11 cellular contexts compared by ENCODE assay signal in the genomic region with DNA sequence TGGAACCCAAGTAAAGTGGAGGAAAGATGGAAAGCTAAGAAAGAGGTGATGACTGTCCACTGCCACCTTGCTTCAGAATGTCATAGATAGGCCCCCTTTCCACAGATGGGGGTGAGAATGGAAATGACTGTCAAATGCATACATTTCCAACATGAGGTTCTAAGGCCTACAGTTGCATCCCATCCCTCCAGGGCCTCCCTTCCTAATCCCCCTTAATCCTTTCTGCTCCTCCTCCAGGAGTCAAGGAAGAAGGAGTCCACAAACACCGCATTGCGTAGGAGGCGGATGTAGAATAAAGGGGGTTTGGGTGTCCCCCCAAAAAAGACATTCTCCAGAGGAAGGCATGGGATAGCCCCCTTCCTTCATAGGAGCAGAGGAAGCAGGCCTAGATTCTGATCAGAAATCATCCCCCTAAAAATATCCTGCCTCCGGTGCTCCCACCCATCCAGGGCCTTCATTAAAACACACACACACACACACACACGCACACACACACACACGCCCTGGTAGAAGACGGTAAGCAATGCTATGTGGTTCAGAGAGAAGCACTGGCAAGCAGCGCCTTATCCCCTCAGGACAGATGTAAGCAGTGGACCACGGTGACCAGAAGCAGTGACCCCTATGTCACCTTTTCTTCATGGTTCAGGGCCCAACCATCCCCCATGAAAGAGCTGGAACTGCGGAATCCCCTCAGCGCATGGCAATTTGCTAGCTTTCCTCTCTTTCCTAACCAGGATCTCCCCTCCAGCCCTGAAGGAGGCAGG. TPM values are rescaled to one million over a fixed set of nuclear protein-coding genes. Genes with fewer than 3 reads are reported as not detected.
DNase-seq lines count a peak whose midpoint lies in the region; ATAC-seq and TF ChIP-seq lines count a peak whose summit lies in the region.
"Had no signal": no experiment of that assay in that cellular context is flagged by ENCODE, and none has a peak within 500 bp of the region (broad histone marks: within the 10 kb centered on the region; RNA-seq: fewer than 3 reads in every experiment).

No MANE protein-coding gene starts in this region.

- TF ChIP-seq CTCF in GM12865 (IDR thresholded peaks at IDR 0.05; ENCODE audit: insufficient read depth, low read depth, low read length, missing control alignments) (no peak), progenitor cell of endocrine pancreas (IDR thresholded peaks at IDR 0.05; ENCODE audit: unreplicated experiment) (no peak)

- no peaks in the 10 kb centered on the region for H3K27me3 ChIP-seq in ectodermal cell (ENCODE audit: control insufficient read depth, insufficient read depth, low read length, poor library complexity, severe bottlenecking)

- H3K4me3 ChIP-seq in GM12865 (ENCODE audit: low read depth, low read length) = no peak overlapping the region
- H3K4me3 ChIP-seq in ectodermal cell (ENCODE audit: insufficient read depth, low read depth, low read length) = peak overlapping the region; percentile 59

- peaks cover 17% of the 10 kb centered on the region for H3K4me1 Mint-ChIP-seq in progenitor cell of endocrine pancreas (ENCODE audit: low read depth)

- peaks cover 3% of the 10 kb centered on the region for H3K36me3 Mint-ChIP-seq in progenitor cell of endocrine pancreas (ENCODE audit: insufficient read depth)

- H3K9me3 ChIP-seq in ectodermal cell (ENCODE audit: control insufficient read depth, low read length) = no peaks in the 10 kb centered on the region

- H3K27me3 Mint-ChIP-seq in progenitor cell of endocrine pancreas = peaks cover 9% of the 10 kb centered on the region

- peak overlapping the region; percentile 82 for H3K4me3 Mint-ChIP-seq in progenitor cell of endocrine pancreas (ENCODE audit: low read depth)

- peak overlapping the region; percentile 74 for H3K27ac ChIP-seq in ectodermal cell (ENCODE audit: insufficient read depth, low read depth, low read length, poor library complexity, severe bottlenecking)
- H3K27ac ChIP-seq: KMS-11 had no signal

- peaks cover 7% of the 10 kb centered on the region for H3K36me3 ChIP-seq in ectodermal cell (ENCODE audit: control insufficient read depth, insufficient read depth, low read length)

- WGBS in ectodermal cell, 2 experiments = 68 to 76% methylated on average over 9 to 11 of the region's 11 CpGs

- ATAC-seq in HG03342 (IDR thresholded peaks at IDR 0.05; ENCODE audit: unreplicated experiment) = no peak

- peaks cover 20% of the 10 kb centered on the region for H3K4me1 ChIP-seq in ectodermal cell (ENCODE audit: control insufficient read depth, insufficient read depth, low read length)

- no peak overlapping the region for H3K27ac Mint-ChIP-seq in progenitor cell of endocrine pancreas

- DNase-seq in GM12865 (ENCODE audit: low read depth) = peak; percentile 29
- DNase-seq in RPMI7951 (ENCODE audit: low read depth) = peak; percentile 15
- DNase-seq in progenitor cell of endocrine pancreas (ENCODE audit: low spot score, unreplicated experiment) = no peak
- no peak for DNase-seq in NCI-H1436 (lab: John Stamatoyannopoulos, UW)
- no peak for DNase-seq in NOMO-1 treated with dmso at 0.1 percent for 144 hours (lab: John Stamatoyannopoulos, UW; ENCODE audit: unreplicated experiment)
- DNase-seq: activated gamma-delta T cell treated with Interleukin-2 at 50 U/mL for 16 hours, kidney glomerular epithelial cell, NCI-H524 treated with DMSO at 0.1 percent for 48 hours had no signal

- no peaks in the 10 kb centered on the region for H3K9me3 Mint-ChIP-seq in progenitor cell of endocrine pancreas (ENCODE audit: low read depth)

RNA-seq across cellular contexts. Expression of a gene that starts 2.0 kb away (rescaled TPM):
- 11.4 and 12.7 TPM in 2 replicates for total RNA-seq in RPMI7951 (2014; rRNA removed; shearing (Covaris generic))
- polyA plus RNA-seq in ectodermal cell (2013, experiment 1 of 4) = 60.4 TPM
- polyA plus RNA-seq in ectodermal cell (2013, experiment 2 of 4) = 68.0 TPM
- 43.5 TPM for polyA plus RNA-seq in ectodermal cell (2013, experiment 3 of 4)
- polyA plus RNA-seq in ectodermal cell (2013, experiment 4 of 4) = 49.3 TPM
- total RNA-seq in progenitor cell of endocrine pancreas = 16.9 and 21.8 TPM in 2 replicates

RNA-seq across cellular contexts. Expression of a gene that starts 12.0 kb away (rescaled TPM):
- total RNA-seq in RPMI7951 (2014; rRNA removed; shearing (Covaris generic)) = 22.0 and 33.2 TPM in 2 replicates
- 87.3 TPM for polyA plus RNA-seq in ectodermal cell (2013, experiment 1 of 4)
- polyA plus RNA-seq in ectodermal cell (2013, experiment 2 of 4) = 91.5 TPM
- polyA plus RNA-seq in ectodermal cell (2013, experiment 3 of 4) = 68.7 TPM
- polyA plus RNA-seq in ectodermal cell (2013, experiment 4 of 4) = 71.4 TPM
- total RNA-seq in progenitor cell of endocrine pancreas = 67.5 and 72.8 TPM in 2 replicates

RNA-seq across cellular contexts. Expression of a gene that starts 16.2 kb away (rescaled TPM):
- total RNA-seq in RPMI7951 (2014; rRNA removed; shearing (Covaris generic)) = 16.7 and 25.0 TPM in 2 replicates
- polyA plus RNA-seq in ectodermal cell (2013, experiment 1 of 4) = 8.5 TPM
- 6.8 TPM for polyA plus RNA-seq in ectodermal cell (2013, experiment 2 of 4)
- 8.1 TPM for polyA plus RNA-seq in ectodermal cell (2013, experiment 3 of 4)
- 7.9 TPM for polyA plus RNA-seq in ectodermal cell (2013, experiment 4 of 4)
- 10.9 and 12.1 TPM in 2 replicates for total RNA-seq in progenitor cell of endocrine pancreas

RNA-seq across cellular contexts. Expression of a gene that starts 21.1 kb away (rescaled TPM):
- total RNA-seq in RPMI7951 (2014; rRNA removed; shearing (Covaris generic)) = 5.2 and 6.1 TPM in 2 replicates
- 4.3 TPM for polyA plus RNA-seq in ectodermal cell (2013, experiment 1 of 4)
- polyA plus RNA-seq in ectodermal cell (2013, experiment 2 of 4) = 4.5 TPM
- 3.7 TPM for polyA plus RNA-seq in ectodermal cell (2013, experiment 3 of 4)
- 3.7 TPM for polyA plus RNA-seq in ectodermal cell (2013, experiment 4 of 4)
- total RNA-seq in progenitor cell of endocrine pancreas = 8.5 and 10.6 TPM in 2 replicates

Comparison
In these comparisons a context has a peak if more than half of its experiments do, and no peak if none do; other contexts are left out.
1. DNase-seq: peak in GM12865 (single experiment) and RPMI7951 (single experiment); none in progenitor cell of endocrine pancreas (single experiment), NCI-H1436 (single experiment) and NOMO-1 treated with dmso at 0.1 percent for 144 hours (single experiment).